Comparison of ENCODE assay signal across 14 cellular contexts in the genomic region with DNA sequence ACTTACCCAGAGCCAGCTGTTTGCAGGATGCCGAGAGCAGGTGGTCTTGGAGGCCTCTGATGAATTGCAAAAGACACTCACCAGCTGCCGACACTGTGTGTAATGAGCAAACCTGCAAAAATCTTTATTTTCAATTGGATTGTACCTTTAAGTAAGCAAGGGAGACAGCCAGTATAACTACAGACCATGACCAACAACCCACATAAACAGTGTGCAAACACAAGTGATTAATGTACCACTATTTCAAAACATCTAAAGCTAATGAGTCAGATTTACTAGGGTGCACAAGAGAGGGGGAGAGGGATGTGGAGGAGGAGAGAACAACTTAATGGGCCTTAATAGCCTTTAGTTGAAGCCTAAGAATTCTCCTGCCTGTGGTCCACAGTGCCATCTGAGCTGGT.
A peak's percentile ranks its signal among the peaks of the same experiment; 100 is the strongest.
DNase-seq lines count a peak whose midpoint lies in the region; ATAC-seq, FAIRE-seq and TF ChIP-seq lines count a peak whose summit lies in the region.
"Had no signal": no experiment of that assay in that cellular context is flagged by ENCODE, and none has a peak within 500 bp of the region (broad histone marks: within the 10 kb centered on the region; RNA-seq: fewer than 3 reads in every experiment).

No MANE protein-coding gene starts in this region.

- no peaks in the 10 kb centered on the region for H3K27me3 ChIP-seq in SJCRH30
- H3K27me3 ChIP-seq: testis had no signal

- no peaks in the 10 kb centered on the region for H3K36me3 Mint-ChIP-seq in glutamatergic neuron (ENCODE audit: unreplicated experiment)

- TF ChIP-seq CTCF in glutamatergic neuron (IDR thresholded peaks at IDR 0.05; ENCODE audit: partially characterized antibody, unreplicated experiment) = no peak

- DNase-seq in DMS 273 treated with DMSO at 0.1 percent for 48 hours (lab: John Stamatoyannopoulos, UW) = peak; percentile 91
- DNase-seq in NCI-H1436 (lab: John Stamatoyannopoulos, UW) = peak; percentile 79
- peak; percentile 69 to 82 for DNase-seq in SJCRH30
- DNase-seq in glutamatergic neuron = peak; percentile 53
- DNase-seq in urothelium cell line (ENCODE audit: low spot score) = no peak
- no peak for DNase-seq in activated T-cell treated with anti-CD3 and anti-CD28 coated beads, Interleukin-2, amount 50 U/mL, for 1 hour
- DNase-seq in superior temporal gyrus (ENCODE audit: extremely low spot score) = no peak
- DNase-seq: CD4-positive, CD25-positive, alpha-beta regulatory T cell; effector CD8-positive, alpha-beta T cell; stimulated activated CD4-positive, alpha-beta T cell treated with anti-CD3 and anti-CD28 coated beads, Interleukin-2, amount 100 ng/mL, for 24 hours; testis had no signal

- H3K27me3 Mint-ChIP-seq in glutamatergic neuron (ENCODE audit: unreplicated experiment) = peaks cover 12% of the 10 kb centered on the region

- no peaks in the 10 kb centered on the region for H3K36me3 ChIP-seq in SJCRH30
- H3K36me3 ChIP-seq: neutrophil had no signal

- H3K4me3 Mint-ChIP-seq in glutamatergic neuron (ENCODE audit: unreplicated experiment) = peak overlapping the region; percentile 88
- H3K4me3 Mint-ChIP-seq: CD4-positive, CD25-positive, alpha-beta regulatory T cell had no signal

- H3K27ac Mint-ChIP-seq in glutamatergic neuron (ENCODE audit: unreplicated experiment) = peak overlapping the region; percentile 99
- H3K27ac Mint-ChIP-seq: CD4-positive, CD25-positive, alpha-beta regulatory T cell had no signal

- no peaks in the 10 kb centered on the region for H3K9me3 ChIP-seq in SJCRH30 (replicated peaks)
- H3K9me3 ChIP-seq: neutrophil, testis had no signal

- H3K9me3 Mint-ChIP-seq in glutamatergic neuron (ENCODE audit: unreplicated experiment) = peaks cover 12% of the 10 kb centered on the region

- H3K27ac ChIP-seq in SJCRH30 = peak overlapping the region; percentile 83
- H3K27ac ChIP-seq: neutrophil, testis had no signal

- no peak for FAIRE-seq in urothelium cell line (lab: Jason Lieb, UNC)
- FAIRE-seq: RCC 7860 had no signal

- peaks cover 55% of the 10 kb centered on the region for H3K4me1 ChIP-seq in SJCRH30
- H3K4me1 ChIP-seq: testis had no signal

- peak overlapping the region; percentile 33 for H3K4me3 ChIP-seq in SJCRH30
- H3K4me3 ChIP-seq: testis had no signal

- peaks cover 46% of the 10 kb centered on the region for H3K4me1 Mint-ChIP-seq in glutamatergic neuron (ENCODE audit: low read depth, unreplicated experiment)

- no peak for ATAC-seq in HG02884 (IDR thresholded peaks at IDR 0.05; ENCODE audit: unreplicated experiment)

Comparison
In these comparisons a context has a peak if more than half of its experiments do, and no peak if none do; other contexts are left out.
1. DNase-seq: peak in DMS 273 treated with DMSO at 0.1 percent for 48 hours (single experiment), NCI-H1436 (single experiment), SJCRH30 (2 of 2) and glutamatergic neuron (single experiment); none in urothelium cell line (single experiment), activated T-cell treated with anti-CD3 and anti-CD28 coated beads, Interleukin-2, amount 50 U/mL, for 1 hour (single experiment) and superior temporal gyrus (single experiment).